In genomic region chr6:7087491-7087979, GRCh38 we compare ENCODE assay signal across 8 cellular contexts. TPM values are rescaled to one million over a fixed set of nuclear protein-coding genes. Genes with fewer than 3 reads are reported as not detected.
DNase-seq lines count a peak whose midpoint lies in the region; ATAC-seq and TF ChIP-seq lines count a peak whose summit lies in the region.

No MANE protein-coding gene starts in this region.

- TF ChIP-seq POLR2A in lower leg skin (IDR thresholded peaks at IDR 0.05), result no peak

- intact Hi-C loops in aorta (cut with DNase I) (no loop called here), left cardiac atrium (cut with DNase I) (no loop called here), lower leg skin (cut with DNase I; ENCODE audit: low total_unique reads) (no loop called here)

- H3K9ac ChIP-seq in skeletal muscle satellite cell (ENCODE audit: low read depth, low read length) (no peak overlapping the region), neural progenitor cell (no peak overlapping the region)

- H2AFZ ChIP-seq in neural progenitor cell (replicated peaks), result no peak overlapping the region

- TF ChIP-seq CTCF in neural progenitor cell (IDR thresholded peaks at IDR 0.05), result no peak
- TF ChIP-seq CTCF in lower leg skin (IDR thresholded peaks at IDR 0.05), result no peak

- H3K27me3 ChIP-seq in skeletal muscle satellite cell (ENCODE audit: control insufficient read depth, insufficient read depth, low read length), result no peaks in the 10 kb centered on the region
- H3K27me3 ChIP-seq in neural progenitor cell, result peaks cover 86% of the 10 kb centered on the region
- no peaks in the 10 kb centered on the region for H3K27me3 ChIP-seq in aorta (ENCODE audit: control insufficient read depth in 1 of 2, insufficient read depth in 2 of 2, low read length in 1 of 2)

- H3K4me3 ChIP-seq in skeletal muscle satellite cell (ENCODE audit: low read length) (no peak overlapping the region), neural progenitor cell (no peak overlapping the region), aorta (ENCODE audit: low read length in 2 of 2) (no peak overlapping the region), lower leg skin (ENCODE audit: low read depth, poor library complexity, severe bottlenecking) (no peak overlapping the region)

- no peaks in the 10 kb centered on the region for H3K36me3 Mint-ChIP-seq in neural progenitor cell

- no peak overlapping the region for H3K27ac Mint-ChIP-seq in neural progenitor cell

- H3K36me3 ChIP-seq in skeletal muscle satellite cell (ENCODE audit: insufficient read depth, low read length) (no peaks in the 10 kb centered on the region), neural progenitor cell (no peaks in the 10 kb centered on the region), aorta (ENCODE audit: control insufficient read depth in 1 of 2, insufficient read depth in 2 of 2, low read length in 1 of 2) (no peaks in the 10 kb centered on the region)

- peaks cover 16% of the 10 kb centered on the region for H3K4me1 Mint-ChIP-seq in neural progenitor cell

- H3K4me3 Mint-ChIP-seq in neural progenitor cell, result no peak overlapping the region

- WGBS in aorta, 2 donors, result 85% methylated on average over 7 of the region's 7 CpGs
- WGBS in lower leg skin, 2 donors, result 75 to 86% methylated on average over 7 of the region's 7 CpGs

- H3K4me2 ChIP-seq in skeletal muscle satellite cell (ENCODE audit: low read length), result peak overlapping the region; percentile 77
- no peak overlapping the region for H3K4me2 ChIP-seq in neural progenitor cell

- ATAC-seq in GM19351 (IDR thresholded peaks at IDR 0.05; ENCODE audit: unreplicated experiment) (peak; percentile 61), HG03159 (IDR thresholded peaks at IDR 0.05; ENCODE audit: unreplicated experiment) (peak; percentile 68), aorta (ENCODE audit: low FRiP score) (no peak), left cardiac atrium (no peak)

- H3F3A ChIP-seq in neural progenitor cell (ENCODE audit: low read depth), result peaks cover 16% of the 10 kb centered on the region

- H3K4me1 ChIP-seq in skeletal muscle satellite cell (ENCODE audit: control insufficient read depth, insufficient read depth, low read length), result no peaks in the 10 kb centered on the region
- H3K4me1 ChIP-seq in neural progenitor cell, result peaks cover 8% of the 10 kb centered on the region
- H3K4me1 ChIP-seq in aorta (ENCODE audit: control insufficient read depth in 1 of 2, insufficient read depth in 2 of 2, low read length in 2 of 2), result no peaks in the 10 kb centered on the region

- no peak overlapping the region for H3K27ac ChIP-seq in neural progenitor cell
- no peak overlapping the region for H3K27ac ChIP-seq in aorta (ENCODE audit: low read depth in 1 of 2, low read length in 2 of 2)

- DNase-seq in activated gamma-delta T cell treated with anti-CD3 and anti-CD28 coated beads, Interleukin-2, amount 50 U/mL, for 16 hours (ENCODE audit: low read depth), result peak; percentile 11
- DNase-seq in neural progenitor cell (ENCODE audit: low spot score) (no peak), aorta (no peak), left cardiac atrium (no peak), lower leg skin (ENCODE audit: low spot score in 2 of 2) (no peak)

- H3K9me3 Mint-ChIP-seq in neural progenitor cell, result no peaks in the 10 kb centered on the region

- H3K79me2 ChIP-seq in neural progenitor cell (ENCODE audit: low read depth), result no peaks in the 10 kb centered on the region

- H3K9me3 ChIP-seq in skeletal muscle satellite cell (replicated peaks; ENCODE audit: low read length) (no peaks in the 10 kb centered on the region), neural progenitor cell (ENCODE audit: low read depth) (no peaks in the 10 kb centered on the region), aorta (ENCODE audit: control insufficient read depth, low read length) (no peaks in the 10 kb centered on the region)

- peaks cover 31% of the 10 kb centered on the region for H4K20me1 ChIP-seq in neural progenitor cell (ENCODE audit: low read depth)

- peaks cover 6% of the 10 kb centered on the region for H3K27me3 Mint-ChIP-seq in neural progenitor cell (ENCODE audit: insufficient read depth, low read depth)

RNA-seq across cellular contexts. Expression of gene RREB1, which starts 20.2 kb away (rescaled TPM):
- 14.2 and 14.7 TPM in 2 replicates for total RNA-seq in skeletal muscle satellite cell (2012; rRNA removed)
- total RNA-seq in neural progenitor cell (ENCODE audit: low replicate concordance) (12.1 and 13.1 TPM in 2 replicates), aorta (10 to 100 TPM; 30.7 to 44.7 TPM), left cardiac atrium (10 to 100 TPM; 34.2 to 37.6 TPM), lower leg skin (10 to 100 TPM; 40.8 to 68.6 (median 54.4) TPM)
- 1 to 10 TPM; 3.5 to 4.9 TPM for polyA plus RNA-seq in aorta

Comparison
In these comparisons a context has a peak if more than half of its experiments do, and no peak if none do; other contexts are left out.
1. ATAC-seq: peak in GM19351 (single experiment) and HG03159 (single experiment); none in aorta (single experiment) and left cardiac atrium (0 of 2).